Comparison of ENCODE assay signal across 8 cellular contexts in the genomic region with DNA sequence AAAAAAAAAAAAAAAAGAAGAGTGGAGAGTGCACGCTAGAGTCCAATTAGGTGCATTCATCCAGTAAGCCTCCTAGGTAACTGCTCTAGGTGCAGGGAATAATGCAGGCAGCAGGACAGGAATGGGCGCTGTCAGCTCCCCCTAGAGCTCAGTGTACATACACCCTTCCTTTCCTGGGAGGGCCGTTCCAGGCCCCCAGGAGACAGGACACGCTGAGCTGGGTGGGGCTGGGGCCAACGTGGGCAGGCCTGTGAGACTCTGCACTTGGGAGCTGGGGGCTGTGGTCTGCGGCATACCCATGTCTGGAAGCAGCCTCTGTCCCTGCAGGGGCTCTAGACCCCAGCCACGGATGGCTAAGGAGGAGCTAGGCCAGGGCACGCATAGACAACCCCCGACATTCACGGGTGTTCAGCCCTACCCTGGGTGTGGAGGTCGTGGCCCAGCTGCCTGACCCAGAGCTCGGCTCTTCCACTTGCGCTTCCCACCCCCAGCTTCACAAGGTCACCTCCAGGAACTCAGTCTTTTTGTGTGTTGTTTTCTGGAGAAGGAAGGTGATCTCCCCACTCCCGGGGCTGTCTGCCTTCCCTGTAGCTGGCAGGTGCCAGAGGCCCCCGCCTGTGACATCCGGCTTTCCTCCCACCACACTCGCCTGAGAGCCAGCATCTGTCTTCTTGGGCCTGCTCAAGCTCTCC. TPM values are rescaled to one million over a fixed set of nuclear protein-coding genes. Genes with fewer than 3 reads are reported as not detected.
A peak's percentile ranks its signal among the peaks of the same experiment; 100 is the strongest.
DNase-seq lines count a peak whose midpoint lies in the region; ATAC-seq, FAIRE-seq and TF ChIP-seq lines count a peak whose summit lies in the region.

No MANE protein-coding gene starts in this region.

- H2AFZ ChIP-seq in endothelial cell of umbilical vein (ENCODE audit: low read depth, low read length): peak overlapping the region; percentile 82

- no peaks in the 10 kb centered on the region for H3K9me1 ChIP-seq in endothelial cell of umbilical vein (replicated peaks; ENCODE audit: control insufficient read depth, extremely low read depth, insufficient read depth, low read length)

- ATAC-seq in activated T-cell treated with anti-CD3 and anti-CD28 coated beads, Interleukin-2, amount 50 U/mL, for 4 hours: peak in 1 of 2 donors; percentile 25
- peak; percentile 8 for ATAC-seq in HG03196 (IDR thresholded peaks at IDR 0.05; ENCODE audit: unreplicated experiment)
- no peak for ATAC-seq in aorta (ENCODE audit: low FRiP score)

- dilution Hi-C loops in endothelial cell of umbilical vein (cut with MboI; ENCODE audit: extremely low pct_ligation_motif_present, low sequenced_read_pairs): no loop called here

- no peaks in the 10 kb centered on the region for H3K36me3 Mint-ChIP-seq in activated T-cell treated with anti-CD3 and anti-CD28 coated beads, Interleukin-2, amount 50 U/mL, for 4 hours (ENCODE audit: insufficient read depth)
- H3K36me3 Mint-ChIP-seq in osteocyte (ENCODE audit: unreplicated experiment): no peaks in the 10 kb centered on the region

- H3K4me1 Mint-ChIP-seq in activated T-cell treated with anti-CD3 and anti-CD28 coated beads, Interleukin-2, amount 50 U/mL, for 4 hours (ENCODE audit: low read depth): peaks cover 15% of the 10 kb centered on the region
- peaks cover 22% of the 10 kb centered on the region for H3K4me1 Mint-ChIP-seq in osteocyte (ENCODE audit: unreplicated experiment)

- H4K20me1 ChIP-seq in endothelial cell of umbilical vein (replicated peaks; ENCODE audit: control insufficient read depth, extremely low read depth, insufficient read depth, low read length): no peaks in the 10 kb centered on the region

- peak overlapping the region; percentile 35 for H3K9ac ChIP-seq in endothelial cell of umbilical vein (replicated peaks; ENCODE audit: extremely low read depth, insufficient read depth, low read length)

- DNase-seq in activated T-cell treated with anti-CD3 and anti-CD28 coated beads, Interleukin-2, amount 50 U/mL, for 4 hours: no peak
- DNase-seq in activated T-cell treated with anti-CD3 and anti-CD28 coated beads for 4 hours (no peak), SK-N-DZ (ENCODE audit: low spot score) (peak; percentile 92), endothelial cell of umbilical vein (ENCODE audit: low read depth, low spot score) (no peak), osteocyte (ENCODE audit: extremely low spot score, unreplicated experiment) (no peak), activated gamma-delta T cell treated with Interleukin-2 at 50 U/mL for 16 hours (no peak), aorta (no peak)

- H3K27me3 Mint-ChIP-seq in activated T-cell treated with anti-CD3 and anti-CD28 coated beads, Interleukin-2, amount 50 U/mL, for 4 hours (ENCODE audit: low read depth): peaks cover 4% of the 10 kb centered on the region
- no peaks in the 10 kb centered on the region for H3K27me3 Mint-ChIP-seq in osteocyte (ENCODE audit: unreplicated experiment)

- TF ChIP-seq POLR2A in endothelial cell of umbilical vein (IDR thresholded peaks at IDR 0.05; ENCODE audit: low read depth, low read length): no peak

- FAIRE-seq in endothelial cell of umbilical vein (lab: Jason Lieb, UNC): no peak

- H3K4me3 Mint-ChIP-seq in activated T-cell treated with anti-CD3 and anti-CD28 coated beads, Interleukin-2, amount 50 U/mL, for 4 hours: peak overlapping the region; percentile 81
- peak overlapping the region; percentile 79 for H3K4me3 Mint-ChIP-seq in osteocyte (ENCODE audit: unreplicated experiment)

- peak overlapping the region; percentile 19 for H3K27ac ChIP-seq in endothelial cell of umbilical vein (ENCODE audit: insufficient read depth, low read depth, low read length)
- no peak overlapping the region for H3K27ac ChIP-seq in aorta (ENCODE audit: low read depth in 1 of 2, low read length in 2 of 2)

- intact Hi-C loops in endothelial cell of umbilical vein (cut with micrococcal nuclease) (no loop called here), aorta (cut with DNase I) (loop anchor here in 1 of 2 donors (2.0 to 10.0 kb wide), 2 partner anchors 21 to 255 kb away; partner anchors contain the start of genes CIAO3 and LMF1)

- TF ChIP-seq CTCF in endothelial cell of umbilical vein (IDR thresholded peaks at IDR 0.05; ENCODE audit: extremely low read depth in 1 of 2, insufficient read depth in 1 of 2, low read depth in 1 of 2, low read length in 2 of 2): peak in 1 of 2 donors; percentile 12
- TF ChIP-seq CTCF in osteocyte (IDR thresholded peaks at IDR 0.05): peak; percentile 19

- H3K27ac Mint-ChIP-seq in osteocyte (ENCODE audit: unreplicated experiment): peak overlapping the region; percentile 75

- H3K4me3 ChIP-seq in endothelial cell of umbilical vein (replicated peaks in 1 of 3; ENCODE audit: insufficient read depth in 1 of 3, low read depth in 1 of 3, low read length in 3 of 3) (peak overlapping the region; percentile 49 to 56 (median 55)), aorta (ENCODE audit: low read length in 2 of 2) (peak overlapping the region in 1 of 2 donors; percentile 60)

- H3K36me3 ChIP-seq in endothelial cell of umbilical vein (ENCODE audit: control insufficient read depth in 2 of 2, extremely low read depth in 1 of 2, insufficient read depth in 2 of 2, low read length in 2 of 2): no peaks in the 10 kb centered on the region
- H3K36me3 ChIP-seq in aorta (ENCODE audit: control insufficient read depth in 1 of 2, insufficient read depth in 2 of 2, low read length in 1 of 2): no peaks in the 10 kb centered on the region

- H3K79me2 ChIP-seq in endothelial cell of umbilical vein (ENCODE audit: control insufficient read depth, insufficient read depth, low read length): no peaks in the 10 kb centered on the region

- no peaks in the 10 kb centered on the region for H3K9me3 Mint-ChIP-seq in activated T-cell treated with anti-CD3 and anti-CD28 coated beads, Interleukin-2, amount 50 U/mL, for 4 hours
- no peaks in the 10 kb centered on the region for H3K9me3 Mint-ChIP-seq in osteocyte (ENCODE audit: unreplicated experiment)

- peaks cover 19% of the 10 kb centered on the region for H3K4me1 ChIP-seq in endothelial cell of umbilical vein (ENCODE audit: control insufficient read depth, extremely low read depth, insufficient read depth, low read length)
- no peaks in the 10 kb centered on the region for H3K4me1 ChIP-seq in aorta (ENCODE audit: control insufficient read depth in 1 of 2, insufficient read depth in 2 of 2, low read length in 2 of 2)

- POLR2A ChIA-PET in endothelial cell of umbilical vein (lab: Charles Lee): no interaction called here

- CTCF ChIA-PET in endothelial cell of umbilical vein (lab: Charles Lee): interaction anchor here (0.7 to 2.6 kb wide), 10 partner anchors 8 to 337 kb away, joined by 3 to 17 read pairs (median 4); partner anchors contain the start of genes CHTF18, CIAO3, RPUSD1 and WDR24

- H3K27me3 ChIP-seq in endothelial cell of umbilical vein (ENCODE audit: control insufficient read depth in 2 of 2, insufficient read depth in 2 of 2, low read length in 2 of 2): no peaks in the 10 kb centered on the region
- no peaks in the 10 kb centered on the region for H3K27me3 ChIP-seq in aorta (ENCODE audit: control insufficient read depth in 1 of 2, insufficient read depth in 2 of 2, low read length in 1 of 2)

- WGBS in aorta, 2 donors: 15 to 20% methylated on average over 17 of the region's 17 CpGs

- BruUV-seq in endothelial cell of umbilical vein (replicated peaks; lab: Mats Ljungman, UMichigan): no TSS peak

- peak overlapping the region; percentile 58 for H3K4me2 ChIP-seq in endothelial cell of umbilical vein (ENCODE audit: insufficient read depth, low read length)

- H3K9me3 ChIP-seq in endothelial cell of umbilical vein (replicated peaks; ENCODE audit: control insufficient read depth, insufficient read depth, low read length) (no peaks in the 10 kb centered on the region), aorta (ENCODE audit: control insufficient read depth, low read length) (no peaks in the 10 kb centered on the region)

RNA-seq across cellular contexts. Expression of gene ANTKMT, which starts 1.0 kb away (rescaled TPM):
- total RNA-seq in activated T-cell treated with anti-CD3 and anti-CD28 coated beads, Interleukin-2, amount 50 U/mL, for 4 hours: 10 to 100 TPM; 66.0 to 75.0 (median 67.8) TPM
- polyA plus RNA-seq in SK-N-DZ (2014; cell fraction: cytosol; rRNA removed): 59.0 and 63.1 TPM in 2 replicates
- 199 and 307 TPM in 2 replicates for polyA plus RNA-seq in SK-N-DZ (2014; cell fraction: nucleus; rRNA removed)
- total RNA-seq in endothelial cell of umbilical vein (26.1 and 29.1 TPM in 2 replicates), osteocyte (41.5 and 41.7 TPM in 2 replicates), aorta (10 to 100 TPM; 18.6 to 25.7 TPM)
- polyA plus RNA-seq in endothelial cell of umbilical vein (27.9 and 40.5 TPM in 2 replicates), aorta (10 to 100 TPM; 13.1 to 33.0 TPM)
- 8.9 and 14.7 TPM in 2 replicates for polyA plus RNA-seq in endothelial cell of umbilical vein (2011; cell fraction: cytosol; rRNA removed)
- polyA plus RNA-seq in endothelial cell of umbilical vein (2011; cell fraction: nucleus; rRNA removed): 12.9 and 20.3 TPM in 2 replicates
- polyA plus RNA-seq in endothelial cell of umbilical vein (2012): 8.8 and 20.8 TPM in 2 replicates
- 2.7 and 3.2 TPM in 2 replicates for polyA minus RNA-seq in endothelial cell of umbilical vein
- polyA minus RNA-seq in endothelial cell of umbilical vein (2011; cell fraction: cytosol; rRNA and poly(A)+ RNA removed): 24.6 TPM
- polyA minus RNA-seq in endothelial cell of umbilical vein (2011; cell fraction: nucleus; rRNA and poly(A)+ RNA removed): 2.8 and 3.0 TPM in 2 replicates

RNA-seq across cellular contexts. Expression of gene METRN, which starts 5.0 kb away (rescaled TPM):
- total RNA-seq in activated T-cell treated with anti-CD3 and anti-CD28 coated beads, Interleukin-2, amount 50 U/mL, for 4 hours: 10 to 100 TPM; 23.8 to 34.7 (median 28.2) TPM
- polyA plus RNA-seq in SK-N-DZ (2014; cell fraction: cytosol; rRNA removed): 70.7 and 104 TPM in 2 replicates
- polyA plus RNA-seq in SK-N-DZ (2014; cell fraction: nucleus; rRNA removed): 112 and 161 TPM in 2 replicates
- total RNA-seq in endothelial cell of umbilical vein (14.1 and 16.1 TPM in 2 replicates), osteocyte (48.2 and 49.7 TPM in 2 replicates), aorta (10 to 100 TPM; 22.7 to 26.6 TPM)
- polyA plus RNA-seq in endothelial cell of umbilical vein (10.0 and 23.4 TPM in 2 replicates), aorta (10 to 100 TPM; 26.7 to 61.3 TPM)
- polyA plus RNA-seq in endothelial cell of umbilical vein (2011; cell fraction: cytosol; rRNA removed): 4.0 and 12.5 TPM in 2 replicates
- polyA plus RNA-seq in endothelial cell of umbilical vein (2011; cell fraction: nucleus; rRNA removed): 5.6 and 7.0 TPM in 2 replicates
- 8.6 and 24.8 TPM in 2 replicates for polyA plus RNA-seq in endothelial cell of umbilical vein (2012)
- polyA minus RNA-seq in endothelial cell of umbilical vein: 5.5 and 6.7 TPM in 2 replicates
- 11.3 TPM for polyA minus RNA-seq in endothelial cell of umbilical vein (2011; cell fraction: cytosol; rRNA and poly(A)+ RNA removed)
- polyA minus RNA-seq in endothelial cell of umbilical vein (2011; cell fraction: nucleus; rRNA and poly(A)+ RNA removed): 1.1 and 3.7 TPM in 2 replicates

RNA-seq across cellular contexts. Expression of gene CCDC78, which starts 6.3 kb away (rescaled TPM):
- total RNA-seq in activated T-cell treated with anti-CD3 and anti-CD28 coated beads, Interleukin-2, amount 50 U/mL, for 4 hours: 1 to 10 TPM; 5.4 to 9.1 (median 7.0) TPM
- 2.7 and 7.0 TPM in 2 replicates for polyA plus RNA-seq in SK-N-DZ (2014; cell fraction: cytosol; rRNA removed)
- polyA plus RNA-seq in SK-N-DZ (2014; cell fraction: nucleus; rRNA removed): 129 and 132 TPM in 2 replicates
- total RNA-seq in endothelial cell of umbilical vein: 0.53 and 1.3 TPM in 2 replicates
- 0.50 and 1.2 TPM in 2 replicates for polyA plus RNA-seq in endothelial cell of umbilical vein
- polyA plus RNA-seq in endothelial cell of umbilical vein (2011; cell fraction: cytosol; rRNA removed): 0.35 and 0.65 TPM in 2 replicates
- polyA plus RNA-seq in endothelial cell of umbilical vein (2011; cell fraction: nucleus; rRNA removed): 9.5 and 14.2 TPM in 2 replicates
- polyA plus RNA-seq in endothelial cell of umbilical vein (2012): 2.1 and 3.5 TPM in 2 replicates
- 0.23 and 0.32 TPM in 2 replicates for polyA minus RNA-seq in endothelial cell of umbilical vein
- polyA minus RNA-seq in endothelial cell of umbilical vein (2011; cell fraction: cytosol; rRNA and poly(A)+ RNA removed): 3.3 TPM
- 1.2 and 1.5 TPM in 2 replicates for polyA minus RNA-seq in endothelial cell of umbilical vein (2011; cell fraction: nucleus; rRNA and poly(A)+ RNA removed)
- total RNA-seq in osteocyte: 2.6 and 3.1 TPM in 2 replicates
- 1 to 10 TPM in 1 of 2 donors, under 1 TPM in 1; 0.39 to 1.7 TPM for total RNA-seq in aorta
- under 1 TPM in 1 of 2 donors, not detected in 1; 0.97 TPM for polyA plus RNA-seq in aorta

RNA-seq across cellular contexts. Expression of gene HAGHL, which starts 6.9 kb away (rescaled TPM):
- 10 to 100 TPM in 2 of 3 donors, 1 to 10 TPM in 1; 8.8 to 13.0 (median 12.4) TPM for total RNA-seq in activated T-cell treated with anti-CD3 and anti-CD28 coated beads, Interleukin-2, amount 50 U/mL, for 4 hours
- 22.6 and 23.4 TPM in 2 replicates for polyA plus RNA-seq in SK-N-DZ (2014; cell fraction: cytosol; rRNA removed)
- 184 and 185 TPM in 2 replicates for polyA plus RNA-seq in SK-N-DZ (2014; cell fraction: nucleus; rRNA removed)
- 5.9 and 6.8 TPM in 2 replicates for total RNA-seq in endothelial cell of umbilical vein
- 6.3 and 8.5 TPM in 2 replicates for polyA plus RNA-seq in endothelial cell of umbilical vein
- 1.4 and 3.2 TPM in 2 replicates for polyA plus RNA-seq in endothelial cell of umbilical vein (2011; cell fraction: cytosol; rRNA removed)
- 13.2 and 15.2 TPM in 2 replicates for polyA plus RNA-seq in endothelial cell of umbilical vein (2011; cell fraction: nucleus; rRNA removed)
- 5.6 and 13.6 TPM in 2 replicates for polyA plus RNA-seq in endothelial cell of umbilical vein (2012)
- polyA minus RNA-seq in endothelial cell of umbilical vein: 2.6 and 3.6 TPM in 2 replicates
- polyA minus RNA-seq in endothelial cell of umbilical vein (2011; cell fraction: cytosol; rRNA and poly(A)+ RNA removed): 16.5 TPM
- 1.8 and 1.9 TPM in 2 replicates for polyA minus RNA-seq in endothelial cell of umbilical vein (2011; cell fraction: nucleus; rRNA and poly(A)+ RNA removed)
- 11.3 and 17.3 TPM in 2 replicates for total RNA-seq in osteocyte
- 1 to 10 TPM; 2.4 to 3.8 TPM for total RNA-seq in aorta
- polyA plus RNA-seq in aorta: 10 to 100 TPM in 1 of 2 donors, 1 to 10 TPM in 1; 2.8 to 22.5 TPM

RNA-seq across cellular contexts. Expression of gene FBXL16, which starts 14.4 kb away (rescaled TPM):
- 1 to 10 TPM; 2.0 to 6.0 (median 4.8) TPM for total RNA-seq in activated T-cell treated with anti-CD3 and anti-CD28 coated beads, Interleukin-2, amount 50 U/mL, for 4 hours
- 48.6 and 49.0 TPM in 2 replicates for polyA plus RNA-seq in SK-N-DZ (2014; cell fraction: cytosol; rRNA removed)
- 29.0 and 41.7 TPM in 2 replicates for polyA plus RNA-seq in SK-N-DZ (2014; cell fraction: nucleus; rRNA removed)
- total RNA-seq in endothelial cell of umbilical vein (0.22 TPM in 1 of 2 replicates, not detected in the other), osteocyte (0.32 and 0.44 TPM in 2 replicates), aorta (under 1 TPM; 0.16 to 0.18 TPM)
- polyA plus RNA-seq in endothelial cell of umbilical vein (0.07 and 0.18 TPM in 2 replicates), aorta (not detected)
- 0.07 and 0.08 TPM in 2 replicates for polyA plus RNA-seq in endothelial cell of umbilical vein (2011; cell fraction: cytosol; rRNA removed)
- 0.04 and 0.06 TPM in 2 replicates for polyA plus RNA-seq in endothelial cell of umbilical vein (2011; cell fraction: nucleus; rRNA removed)
- 0.79 and 1.7 TPM in 2 replicates for polyA plus RNA-seq in endothelial cell of umbilical vein (2012)
- polyA minus RNA-seq in endothelial cell of umbilical vein: not detected in 2 replicates
- 18.2 TPM for polyA minus RNA-seq in endothelial cell of umbilical vein (2011; cell fraction: cytosol; rRNA and poly(A)+ RNA removed)
- polyA minus RNA-seq in endothelial cell of umbilical vein (2011; cell fraction: nucleus; rRNA and poly(A)+ RNA removed): 0.24 TPM in 1 of 2 replicates, not detected in the other
